Comparison of ENCODE assay signal across 19 cellular contexts in the genomic region with DNA sequence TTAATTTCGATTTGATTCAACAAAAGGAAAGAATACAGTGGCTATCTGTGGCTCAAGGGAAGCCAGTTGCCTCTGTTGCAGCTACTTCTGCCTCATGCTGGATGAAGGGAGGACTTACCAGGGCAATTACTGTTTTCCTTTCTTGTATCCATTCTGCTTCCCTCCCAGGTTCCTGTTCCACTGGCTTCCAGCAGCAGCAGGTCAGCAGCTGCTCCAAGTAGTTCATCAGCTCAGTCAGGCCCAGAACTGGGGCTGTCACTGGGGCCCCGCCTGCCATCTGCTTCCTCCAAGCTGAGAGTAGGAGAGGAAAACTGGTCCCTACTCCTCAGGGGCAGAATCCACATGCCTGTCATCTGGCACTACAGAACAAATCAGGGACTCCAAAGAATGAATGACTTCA. TPM values are rescaled to one million over a fixed set of nuclear protein-coding genes. Genes with fewer than 3 reads are reported as not detected.
A peak's percentile ranks its signal among the peaks of the same experiment; 100 is the strongest.
DNase-seq lines count a peak whose midpoint lies in the region; ATAC-seq and TF ChIP-seq lines count a peak whose summit lies in the region.
"Had no signal": no experiment of that assay in that cellular context is flagged by ENCODE, and none has a peak within 500 bp of the region (broad histone marks: within the 10 kb centered on the region; RNA-seq: fewer than 3 reads in every experiment).

No MANE protein-coding gene starts in this region.

- no peak overlapping the region for H3K4me2 ChIP-seq in PC-3 (ENCODE audit: low read length)

- no peak overlapping the region for H2AFZ ChIP-seq in PC-3 (ENCODE audit: low read length)

- POLR2A ChIA-PET in PC-3 (lab: Charles Lee; ENCODE audit: unreplicated experiment): no interaction called here

- no peak overlapping the region for H3K9ac ChIP-seq in PC-3 (ENCODE audit: low read length)

- ATAC-seq in left ventricle myocardium superior: no peak
- no peak for ATAC-seq in left cardiac atrium
- ATAC-seq in left colon: peak; percentile 14
- no peak for ATAC-seq in GM19397 (IDR thresholded peaks at IDR 0.05; ENCODE audit: unreplicated experiment)
- ATAC-seq in PC-3: no peak
- no peak for ATAC-seq in GM18502 (IDR thresholded peaks at IDR 0.05; ENCODE audit: poor library complexity, unreplicated experiment)
- ATAC-seq: foreskin keratinocyte; naive thymus-derived CD4-positive, alpha-beta T cell had no signal

- H3K36me3 ChIP-seq in PC-3 (ENCODE audit: low read depth, low read length): no peaks in the 10 kb centered on the region
- H3K36me3 ChIP-seq: adrenal gland, prostate gland had no signal

- peaks cover 15% of the 10 kb centered on the region for H3K4me1 ChIP-seq in PC-3 (ENCODE audit: insufficient read depth, low read length)
- H3K4me1 ChIP-seq: prostate gland had no signal

- no peaks in the 10 kb centered on the region for H3K27me3 ChIP-seq in PC-3 (ENCODE audit: low read length)
- H3K27me3 ChIP-seq: adrenal gland, foreskin keratinocyte had no signal

- no peaks in the 10 kb centered on the region for H3K9me3 ChIP-seq in PC-3 (ENCODE audit: low read length)
- H3K9me3 ChIP-seq: adrenal gland, prostate gland had no signal

- intact Hi-C loops in left ventricle myocardium superior (cut with micrococcal nuclease): loop anchor here (10.0 kb wide), 2 partner anchors 84 to 164 kb away; partner anchors contain the start of gene TRAK1
- intact Hi-C loops in left cardiac atrium (cut with DNase I): loop anchor here (5.0 to 10.0 kb wide), 2 partner anchors 87 to 116 kb away; no protein-coding TSS in a partner anchor
- intact Hi-C loops in left colon (cut with DNase I, micrococcal nuclease): loop anchor here in 1 of 2 donors (5.0 to 10.0 kb wide), 2 partner anchors 48 to 64 kb away; partner anchors contain the start of gene ULK4
- intact Hi-C loops in PC-3 (cut with micrococcal nuclease): loop anchor here (5.0 kb wide), 1 partner anchor 87 kb away; no protein-coding TSS in a partner anchor

- H4K20me1 ChIP-seq in PC-3 (ENCODE audit: low read length): peaks cover 9% of the 10 kb centered on the region; the same call in 1 of the 2 replicates

- no TSS peak for BruUV-seq in PC-3 (replicated peaks; lab: Mats Ljungman, UMichigan)

- H3K27ac ChIP-seq in PC-3 (ENCODE audit: low read length): no peak overlapping the region
- H3K27ac ChIP-seq: adrenal gland, foreskin keratinocyte, prostate gland had no signal

- H3K4me3 ChIP-seq in PC-3 (ENCODE audit: low read length): no peak overlapping the region
- H3K4me3 ChIP-seq: adrenal gland, prostate gland had no signal

- no peaks in the 10 kb centered on the region for H3K9me2 ChIP-seq in PC-3 (replicated peaks; ENCODE audit: low read length)

- H3F3A ChIP-seq in PC-3 (ENCODE audit: low read length, unreplicated experiment): no peaks in the 10 kb centered on the region

- TF ChIP-seq CTCF in PC-3 (conservative IDR thresholded peaks at IDR 0.05; ENCODE audit: low read depth, low read length): no peak

- H3K79me2 ChIP-seq in PC-3 (ENCODE audit: low read length): peaks cover 17% of the 10 kb centered on the region

- CTCF ChIA-PET in PC-3 (lab: Charles Lee): no interaction called here

- peak; percentile 44 for DNase-seq in left ventricle myocardium superior
- no peak for DNase-seq in left cardiac atrium
- peak; percentile 43 to 76 for DNase-seq in SHP77 (lab: John Stamatoyannopoulos, UW)
- peak; percentile 58 to 71 for DNase-seq in left colon
- DNase-seq in T-helper 1 cell: no peak
- DNase-seq in PC-3: no peak
- DNase-seq: ACHN; activated B cell treated with CpG ODN at 0.5 μM for 24 hours; activated CD8-positive, alpha-beta memory T cell treated with anti-CD3 and anti-CD28 coated beads for 24 hours; adrenal gland; foreskin keratinocyte; GF-D8; GOT3; naive thymus-derived CD4-positive, alpha-beta T cell; NCI-H526; stimulated activated naive CD4-positive, alpha-beta T cell treated with Interleukin-2 at 50 U/mL for 16 hours had no signal

RNA-seq across cellular contexts. Expression of gene ULK4, which starts 48.6 kb away (rescaled TPM):
- total RNA-seq in left ventricle myocardium superior (1.5 TPM), left cardiac atrium (10 to 100 TPM; 12.7 to 13.8 TPM), left colon (1 to 10 TPM; 5.3 to 5.7 TPM), PC-3 (2014; rRNA removed) (4.8 and 10.0 TPM in 2 replicates)

Comparison
In these comparisons a context has a peak if more than half of its experiments do, and no peak if none do; other contexts are left out.
1. DNase-seq: peak in left ventricle myocardium superior (single experiment), SHP77 (2 of 2) and left colon (2 of 2); none in left cardiac atrium (single experiment), T-helper 1 cell (0 of 5) and PC-3 (single experiment).